In genomic region chr15:99719096-99719541, GRCh38 we compare ENCODE assay signal across 1 cellular context.
TF ChIP-seq lines count a peak whose summit lies in the region.

No MANE protein-coding gene starts in this region.

TF ChIP-seq in GM12878, 131 proteins besides CTCF, POLR2A, EP300 and RAD21 (continued from another document and continues in another):
- TF ChIP-seq ZNF592 (IDR thresholded peaks at IDR 0.05) = no peak
- no peak for TF ChIP-seq STAT1 (conservative IDR thresholded peaks at IDR 0.05)
- no peak for TF ChIP-seq RFX5 (IDR thresholded peaks at IDR 0.05; ENCODE audit: low read depth, low read length)
- TF ChIP-seq TARDBP (IDR thresholded peaks at IDR 0.05; ENCODE audit: borderline replicate concordance) = no peak
- TF ChIP-seq USF2 (IDR thresholded peaks at IDR 0.05; ENCODE audit: borderline replicate concordance, low read depth, low read length) = no peak
- no peak for TF ChIP-seq PBX3 (IDR thresholded peaks at IDR 0.05; ENCODE audit: insufficient replicate concordance, low read depth, low read length)
- peak; percentile 69 to 77 for TF ChIP-seq IKZF2 (IDR thresholded peaks at IDR 0.05)
- TF ChIP-seq NBN (IDR thresholded peaks at IDR 0.05) = no peak
- no peak for TF ChIP-seq BACH1 (IDR thresholded peaks at IDR 0.05; ENCODE audit: borderline replicate concordance)
- no peak for TF ChIP-seq SKIL (IDR thresholded peaks at IDR 0.05; ENCODE audit: low read depth, poor library complexity, severe bottlenecking)
- no peak for TF ChIP-seq E4F1 (IDR thresholded peaks at IDR 0.05; ENCODE audit: borderline replicate concordance, partially characterized antibody)
- TF ChIP-seq IRF5 (IDR thresholded peaks at IDR 0.05; ENCODE audit: borderline replicate concordance) = no peak
- TF ChIP-seq TBL1XR1 (IDR thresholded peaks at IDR 0.05; ENCODE audit: low read depth, low read length) = 0 out of 2 replicates have a peak, but pooled peaks have one; percentile 32
- TF ChIP-seq IRF4 (IDR thresholded peaks at IDR 0.05; ENCODE audit: low read depth, low read length) = peak; percentile 69; the same call in 1 of the 2 replicates
- TF ChIP-seq BCL11A (IDR thresholded peaks at IDR 0.05; ENCODE audit: low read depth, low read length) = peak; percentile 56
- TF ChIP-seq CHD2 (IDR thresholded peaks at IDR 0.05; ENCODE audit: borderline replicate concordance, low read depth, low read length) = no peak
- TF ChIP-seq FOXK2 (IDR thresholded peaks at IDR 0.05) = no peak
- peak; percentile 100 for TF ChIP-seq RUNX3 (IDR thresholded peaks at IDR 0.05; ENCODE audit: low read length)
- TF ChIP-seq CREB1 (IDR thresholded peaks at IDR 0.05; ENCODE audit: low read depth) = 0 out of 2 replicates have a peak, but pooled peaks have one; percentile 47
- TF ChIP-seq RCOR1 (conservative IDR thresholded peaks at IDR 0.05; ENCODE audit: low read depth, low read length) = no peak
- TF ChIP-seq SP1 (IDR thresholded peaks at IDR 0.05; ENCODE audit: low read depth, low read length) = peak; percentile 49
- TF ChIP-seq SMAD1 (IDR thresholded peaks at IDR 0.05; ENCODE audit: low read depth, partially characterized antibody) = no peak
- no peak for TF ChIP-seq ZZZ3 (IDR thresholded peaks at IDR 0.05; ENCODE audit: control insufficient read depth, insufficient read length, low read depth)
- TF ChIP-seq NFYA (IDR thresholded peaks at IDR 0.05; ENCODE audit: borderline replicate concordance, low read depth, low read length) = no peak
- no peak for TF ChIP-seq ATF3 (IDR thresholded peaks at IDR 0.05; ENCODE audit: borderline replicate concordance, extremely low read depth, low read depth, low read length)
- no peak for TF ChIP-seq ZBTB4 (CRISPR knock-in tag; IDR thresholded peaks at IDR 0.05)
- TF ChIP-seq BCLAF1 (IDR thresholded peaks at IDR 0.05) = no peak
- TF ChIP-seq NKRF (conservative IDR thresholded peaks at IDR 0.05) = no peak
